Comparison of ENCODE assay signal across 12 cellular contexts in genomic region chr9:801399-802071, GRCh38. TPM values are rescaled to one million over a fixed set of nuclear protein-coding genes. Genes with fewer than 3 reads are reported as not detected.
DNase-seq lines count a peak whose midpoint lies in the region; ATAC-seq and TF ChIP-seq lines count a peak whose summit lies in the region.
"Had no signal": no experiment of that assay in that cellular context is flagged by ENCODE, and none has a peak within 500 bp of the region (broad histone marks: within the 10 kb centered on the region; RNA-seq: fewer than 3 reads in every experiment).

No MANE protein-coding gene starts in this region.

- H3K4me3 Mint-ChIP-seq in MCF 10A (ENCODE audit: unreplicated experiment), result no peak overlapping the region
- H3K4me3 Mint-ChIP-seq: activated naive CD4-positive, alpha-beta T cell treated with anti-CD3 and anti-CD28 coated beads, Interleukin-2, amount 50 U/mL, for 24 hours; natural killer cell treated with Interleukin-12 subunit alpha and Interleukin-12 subunit beta and Interleukin-15 and Interleukin-18, amount 100 ng/mL, for 72 hours had no signal

- H3K27me3 Mint-ChIP-seq in MCF 10A (ENCODE audit: insufficient read depth, unreplicated experiment), result no peaks in the 10 kb centered on the region

- peak overlapping the region; percentile 79 for H3K14ac ChIP-seq in IMR-90 (replicated peaks; ENCODE audit: low read depth, low read length)

- peak overlapping the region; percentile 85 for H3K4ac ChIP-seq in IMR-90 (ENCODE audit: low read depth, low read length)

- peak overlapping the region; percentile 38; the same call in 1 of the 2 replicates for H4K5ac ChIP-seq in IMR-90 (ENCODE audit: low read depth, low read length)

- no peak for TF ChIP-seq POLR2A in IMR-90 (IDR thresholded peaks at IDR 0.05; ENCODE audit: low read depth, low read length)

- POLR2A ChIA-PET in IMR-90 (lab: Charles Lee; ENCODE audit: unreplicated experiment), result no interaction called here
- POLR2A ChIA-PET in MCF 10A (lab: Yijun Ruan, JAX), result interaction anchor here (0.6 to 1.7 kb wide), 3 partner anchors 9 to 267 kb away, joined by 3 to 6 read pairs (median 4); no protein-coding TSS in a partner anchor

- intact Hi-C loops in IMR-90 (cut with micrococcal nuclease) (loop anchor here (2.0 kb wide), 1 partner anchor 45 kb away; no protein-coding TSS in a partner anchor), MCF 10A (cut with micrococcal nuclease) (no loop called here), sciatic nerve (cut with DNase I) (no loop called here)

- peak overlapping the region; percentile 67; the same call in 1 of the 2 replicates for H3K23ac ChIP-seq in IMR-90 (ENCODE audit: low read depth, low read length)

- peak overlapping the region; percentile 80 to 99 for H4K8ac ChIP-seq in IMR-90 (ENCODE audit: low read depth in 2 of 2, low read length in 2 of 2)

- H3K18ac ChIP-seq in IMR-90 (ENCODE audit: low read depth, low read length), result peak overlapping the region; percentile 91

- H2BK15ac ChIP-seq in IMR-90 (ENCODE audit: low read depth, low read length), result peak overlapping the region; percentile 100; the same call in 2 of the 3 replicates

- H2AFZ ChIP-seq in IMR-90 (replicated peaks; ENCODE audit: low read length, poor library complexity), result peak overlapping the region; percentile 68

- no peak overlapping the region for H2AK5ac ChIP-seq in IMR-90 (ENCODE audit: low read depth, low read length)

- no peak for TF ChIP-seq RAD21 in IMR-90 (IDR thresholded peaks at IDR 0.05; ENCODE audit: low read length)

- H3K4me3 ChIP-seq in IMR-90 (ENCODE audit: insufficient read depth, low read depth, low read length) (peak overlapping the region; percentile 1; the same call in 1 of the 2 replicates), thoracic aorta (peak overlapping the region; percentile 37)
- H3K4me3 ChIP-seq: coronary artery had no signal

- H3K27me3 ChIP-seq in IMR-90 (ENCODE audit: control insufficient read depth, insufficient read depth, low read length) (no peaks in the 10 kb centered on the region), thoracic aorta (replicated peaks; ENCODE audit: insufficient read depth) (no peaks in the 10 kb centered on the region)

- H4K91ac ChIP-seq in IMR-90 (ENCODE audit: insufficient read depth, low read depth, low read length), result peak overlapping the region; percentile 98

- no peaks in the 10 kb centered on the region for H4K20me1 ChIP-seq in IMR-90 (ENCODE audit: insufficient read depth, low read length)

- peak overlapping the region; percentile 97 for H2BK120ac ChIP-seq in IMR-90 (ENCODE audit: low read depth, low read length)

- H3K4me1 ChIP-seq in IMR-90 (ENCODE audit: control insufficient read depth, insufficient read depth, low read length), result peaks cover 14% of the 10 kb centered on the region
- peaks cover 0 to 17% of the 10 kb centered on the region in 2 donors for H3K4me1 ChIP-seq in thoracic aorta (ENCODE audit: control insufficient read depth in 1 of 2, low read depth in 2 of 2)

- peaks cover 3% of the 10 kb centered on the region for H3K9me1 ChIP-seq in IMR-90 (ENCODE audit: insufficient read depth, low read length)

- H3K9me3 ChIP-seq in IMR-90 (ENCODE audit: control insufficient read depth, insufficient read depth, low read length) (no peaks in the 10 kb centered on the region), thoracic aorta (no peaks in the 10 kb centered on the region)

- CTCF ChIA-PET in IMR-90 (lab: Yijun Ruan, JAX) (no interaction called here), MCF 10A (lab: Yijun Ruan, JAX) (interaction anchor here (0.6 to 1.6 kb wide), 4 partner anchors 8 to 312 kb away, joined by 3 to 4 read pairs (median 3); no protein-coding TSS in a partner anchor)

- peak overlapping the region; percentile 74; the same call in 1 of the 2 replicates for H3K9ac ChIP-seq in IMR-90 (ENCODE audit: low read depth, low read length)

- no TSS peak for BruUV-seq in IMR-90 (replicated peaks; lab: Mats Ljungman, UMichigan)
- BruUV-seq in MCF 10A (replicated peaks; lab: Mats Ljungman, UMichigan), result no TSS peak

- H3K4me1 Mint-ChIP-seq in MCF 10A (ENCODE audit: insufficient read depth, unreplicated experiment), result peaks cover 12% of the 10 kb centered on the region
- H3K4me1 Mint-ChIP-seq: activated naive CD4-positive, alpha-beta T cell treated with anti-CD3 and anti-CD28 coated beads, Interleukin-2, amount 50 U/mL, for 24 hours had no signal

- H3K79me1 ChIP-seq in IMR-90 (ENCODE audit: low read depth in 1 of 2, low read length in 2 of 2), result peaks cover 4 to 6% of the 10 kb centered on the region in 2 experiments; a peak in 2 of 4 replicates

- peak overlapping the region; percentile 73 for H3K56ac ChIP-seq in IMR-90 (ENCODE audit: extremely low read depth, insufficient read depth, low read length)

- ATAC-seq in IMR-90 (ENCODE audit: low read depth) (peak; percentile 86), thoracic aorta (ENCODE audit: insufficient number of reproducible peaks, low FRiP score, low read depth) (peak; percentile 27), HG03097 (IDR thresholded peaks at IDR 0.05; ENCODE audit: low FRiP score, unreplicated experiment) (no peak), sciatic nerve (no peak), HG03039 (IDR thresholded peaks at IDR 0.05; ENCODE audit: unreplicated experiment) (no peak)
- ATAC-seq: natural killer cell treated with Interleukin-12 subunit alpha and Interleukin-12 subunit beta and Interleukin-15 and Interleukin-18, amount 100 ng/mL, for 72 hours had no signal

- H3K9me3 Mint-ChIP-seq in MCF 10A (ENCODE audit: unreplicated experiment), result no peaks in the 10 kb centered on the region
- H3K9me3 Mint-ChIP-seq: activated naive CD4-positive, alpha-beta T cell treated with anti-CD3 and anti-CD28 coated beads, Interleukin-2, amount 50 U/mL, for 24 hours; natural killer cell treated with Interleukin-12 subunit alpha and Interleukin-12 subunit beta and Interleukin-15 and Interleukin-18, amount 100 ng/mL, for 72 hours had no signal

- no peaks in the 10 kb centered on the region for H3K36me3 Mint-ChIP-seq in MCF 10A (ENCODE audit: insufficient read depth, unreplicated experiment)
- H3K36me3 Mint-ChIP-seq: activated naive CD4-positive, alpha-beta T cell treated with anti-CD3 and anti-CD28 coated beads, Interleukin-2, amount 50 U/mL, for 24 hours; natural killer cell treated with Interleukin-12 subunit alpha and Interleukin-12 subunit beta and Interleukin-15 and Interleukin-18, amount 100 ng/mL, for 72 hours had no signal

- H3K27ac Mint-ChIP-seq in MCF 10A (ENCODE audit: low read depth, unreplicated experiment), result no peak overlapping the region
- H3K27ac Mint-ChIP-seq: activated naive CD4-positive, alpha-beta T cell treated with anti-CD3 and anti-CD28 coated beads, Interleukin-2, amount 50 U/mL, for 24 hours; natural killer cell treated with Interleukin-12 subunit alpha and Interleukin-12 subunit beta and Interleukin-15 and Interleukin-18, amount 100 ng/mL, for 72 hours had no signal

- in situ Hi-C loops in IMR-90 (cut with MboI; ENCODE audit: low sequenced_read_pairs), result no loop called here

- dilution Hi-C loops in IMR-90 (cut with HindIII; ENCODE audit: low sequenced_read_pairs, unreplicated experiment), result no loop called here

- DNase-seq in IMR-90 (peak; percentile 97), MCF 10A (ENCODE audit: unreplicated experiment) (peak; percentile 46), glomerular visceral epithelial cell (ENCODE audit: extremely low spot score) (peak; percentile 12), thoracic aorta (ENCODE audit: low spot score) (no peak), sciatic nerve (ENCODE audit: low spot score) (no peak)
- DNase-seq: activated CD8-positive, alpha-beta memory T cell treated with anti-CD3 and anti-CD28 coated beads for 24 hours; NCI-H187 treated with DMSO at 0.1 percent for 48 hours had no signal

- H2AK9ac ChIP-seq in IMR-90 (replicated peaks; ENCODE audit: low read depth, low read length, poor library complexity), result no peak overlapping the region

- peak overlapping the region; percentile 66 for H3K4me2 ChIP-seq in IMR-90 (ENCODE audit: low read depth, low read length)

- no CpG with 5 or more reads among the region's 11 CpGs for WGBS in IMR-90 (ENCODE audit: extremely low coverage in 2 of 2, insufficient read length in 1 of 2), 2 experiments

- H3K36me3 ChIP-seq in IMR-90 (ENCODE audit: control insufficient read depth, insufficient read depth, low read length), result no peaks in the 10 kb centered on the region
- H3K36me3 ChIP-seq in thoracic aorta, result no peaks in the 10 kb centered on the region

- peak overlapping the region; percentile 88 for H2BK20ac ChIP-seq in IMR-90 (ENCODE audit: low read depth, low read length)

- H3K27ac ChIP-seq in IMR-90 (ENCODE audit: insufficient read depth, low read length), result peak overlapping the region; percentile 99
- peak overlapping the region in 1 of 2 donors; percentile 41 for H3K27ac ChIP-seq in thoracic aorta
- H3K27ac ChIP-seq: coronary artery had no signal

- TF ChIP-seq CTCF in IMR-90 (conservative IDR thresholded peaks at IDR 0.05; ENCODE audit: low read depth, low read length) (no peak), MCF 10A (IDR thresholded peaks at IDR 0.05; ENCODE audit: unreplicated experiment) (no peak), thoracic aorta (IDR thresholded peaks at IDR 0.05) (no peak)

- H2BK5ac ChIP-seq in IMR-90 (ENCODE audit: low read depth, low read length, poor library complexity, severe bottlenecking), result peak overlapping the region; percentile 91

TF ChIP-seq in IMR-90, 13 proteins besides CTCF, POLR2A, EP300 and RAD21 (continues in another document):
- TF ChIP-seq CHD1 (IDR thresholded peaks at IDR 0.05; ENCODE audit: low read depth, low read length) (no peak), MAZ (IDR thresholded peaks at IDR 0.05; ENCODE audit: borderline replicate concordance, low read depth, low read length) (no peak), ELK1 (IDR thresholded peaks at IDR 0.05; ENCODE audit: borderline replicate concordance, low read depth, low read length) (no peak), RFX5 (IDR thresholded peaks at IDR 0.05; ENCODE audit: low read depth, low read length) (no peak), NFE2L2 (IDR thresholded peaks at IDR 0.05; ENCODE audit: low read depth, low read length) (peak; percentile 58; the same call in 1 of the 2 replicates), BHLHE40 (IDR thresholded peaks at IDR 0.05; ENCODE audit: low read depth, low read length) (peak; percentile 92)

RNA-seq across cellular contexts. Expression of gene DMRT1, which starts 40.0 kb away (rescaled TPM):
- total RNA-seq in IMR-90 (2012; rRNA removed), result under 0.01 TPM in 1 of 2 replicates, not detected in the other
- polyA plus RNA-seq in IMR-90 (2012; rRNA removed), result not detected in 2 replicates
- not detected in 2 replicates for polyA plus RNA-seq in IMR-90 (2012; cell fraction: cytosol; rRNA removed)
- polyA plus RNA-seq in IMR-90 (2012; cell fraction: nucleus; rRNA removed; ENCODE audit: low replicate concordance), result not detected in 2 replicates
- not detected in 2 replicates for total RNA-seq in MCF 10A (2022)
- not detected for total RNA-seq in thoracic aorta
- not detected for total RNA-seq in sciatic nerve
- total RNA-seq: natural killer cell treated with Interleukin-12 subunit alpha and Interleukin-12 subunit beta and Interleukin-15 and Interleukin-18, amount 100 ng/mL, for 72 hours had no signal

Comparison
In these comparisons a context has a peak if more than half of its experiments do, and no peak if none do; other contexts are left out.
1. ATAC-seq: peak in IMR-90 (single experiment) and thoracic aorta (single experiment); none in HG03097 (single experiment), sciatic nerve (single experiment) and HG03039 (single experiment).
2. DNase-seq: peak in IMR-90 (single experiment), MCF 10A (single experiment) and glomerular visceral epithelial cell (single experiment); none in thoracic aorta (single experiment) and sciatic nerve (single experiment).